Comparison of ENCODE assay signal across 20 cellular contexts in genomic region chr6:108363113-108363512, GRCh38.
"Had no signal": no experiment of that assay in that cellular context is flagged by ENCODE, and none has a peak within 500 bp of the region (broad histone marks: within the 10 kb centered on the region; RNA-seq: fewer than 3 reads in every experiment).

No MANE protein-coding gene starts in this region.

- H3K4me1 ChIP-seq: colonic mucosa, gastroesophageal sphincter, right atrium auricular region, stomach, transverse colon had no signal

- H3K9me3 ChIP-seq: colonic mucosa, esophagus squamous epithelium, gastroesophageal sphincter, right atrium auricular region, stomach, thoracic aorta, transverse colon had no signal

- ATAC-seq: gastroesophageal sphincter, left cardiac atrium, natural killer cell had no signal

- H3K27ac Mint-ChIP-seq: memory B cell, mesothelial cell of epicardium, natural killer cell had no signal

- DNase-seq: colonic mucosa; dermis blood vessel endothelial cell; esophagus squamous epithelium; foreskin fibroblast; glutamatergic neuron; kidney; left cardiac atrium; natural killer cell; posterior cingulate gyrus; stimulated activated CD4-positive, alpha-beta T cell treated with anti-CD3 and anti-CD28 coated beads, Interleukin-12 subunit alpha, Interleukin-12 subunit beta, amount 100 ng/mL, for 4 hours; stimulated activated naive CD4-positive, alpha-beta T cell; stomach; substantia nigra; transverse colon had no signal

- H3K27ac ChIP-seq: colonic mucosa, esophagus squamous epithelium, gastroesophageal sphincter, right atrium auricular region, stomach, thoracic aorta, transverse colon had no signal

- H3K9me3 Mint-ChIP-seq: memory B cell, mesothelial cell of epicardium, natural killer cell, neural crest cell had no signal

- H3K4me3 Mint-ChIP-seq: memory B cell, mesothelial cell of epicardium, natural killer cell, neural crest cell had no signal

- H3K4me3 ChIP-seq: colonic mucosa, esophagus squamous epithelium, gastroesophageal sphincter, right atrium auricular region, stomach, thoracic aorta, transverse colon had no signal

- H3K36me3 Mint-ChIP-seq: natural killer cell had no signal

- H3K27me3 Mint-ChIP-seq: memory B cell had no signal

- H3K27me3 ChIP-seq: colonic mucosa, esophagus squamous epithelium, gastroesophageal sphincter, right atrium auricular region, stomach, transverse colon had no signal

- H3K4me1 Mint-ChIP-seq: mesothelial cell of epicardium, natural killer cell had no signal

- H3K36me3 ChIP-seq: colonic mucosa, right atrium auricular region, thoracic aorta had no signal
